ENCODE assay signal across 26 cellular contexts in genomic region chr2:197700960-197701359, GRCh38. TPM values are rescaled to one million over a fixed set of nuclear protein-coding genes. Genes with fewer than 3 reads are reported as not detected.
DNase-seq lines count a peak whose midpoint lies in the region; ATAC-seq and TF ChIP-seq lines count a peak whose summit lies in the region.
"Had no signal": no experiment of that assay in that cellular context is flagged by ENCODE, and none has a peak within 500 bp of the region (broad histone marks: within the 10 kb centered on the region; RNA-seq: fewer than 3 reads in every experiment).

No MANE protein-coding gene starts in this region.

- DNase-seq in activated CD8-positive, alpha-beta T cell treated with anti-CD3 and anti-CD28 coated beads for 36 hours = peak; percentile 31
- no peak for DNase-seq in activated CD8-positive, alpha-beta T cell treated with anti-CD3 and anti-CD28 coated beads, Interleukin-2, amount 10 ng/mL, durations not matched to agents 7 days and 5 days
- DNase-seq in DND-41 = peak; percentile 15
- DNase-seq in SK-MEL-5 (ENCODE audit: low read depth, low spot score) = peak; percentile 7
- DNase-seq in neuronal stem cell (ENCODE audit: low spot score) = no peak
- DNase-seq in DMS153 (lab: John Stamatoyannopoulos, UW) = no peak
- no peak for DNase-seq in natural killer cell treated with Interleukin-12 subunit alpha and Interleukin-12 subunit beta and Interleukin-15 and Interleukin-18, amount 100 ng/mL, for 72 hours (ENCODE audit: low spot score)
- DNase-seq: activated gamma-delta T cell treated with Interleukin-2 at 50 U/mL for 16 hours; CD4-positive, alpha-beta memory T cell; foreskin fibroblast; NCI-H146; NCI-H2107; NCI-H345; NCI-H69; Right ventricle myocardium superior; sigmoid colon; stimulated activated naive CD4-positive, alpha-beta T cell; testis had no signal

- H2BK5ac ChIP-seq in neuronal stem cell (ENCODE audit: low read length) = no peak overlapping the region

- intact Hi-C loops in activated CD8-positive, alpha-beta T cell treated with anti-CD3 and anti-CD28 coated beads for 36 hours (cut with micrococcal nuclease) = loop anchor here (10.0 kb wide), 1 partner anchor 266 kb away; the partner anchor contains the start of gene SF3B1

- H3K4me1 Mint-ChIP-seq in activated CD8-positive, alpha-beta T cell treated with anti-CD3 and anti-CD28 coated beads for 36 hours (ENCODE audit: low read depth) = peaks cover 9% of the 10 kb centered on the region
- peaks cover 15% of the 10 kb centered on the region for H3K4me1 Mint-ChIP-seq in activated CD8-positive, alpha-beta T cell treated with anti-CD3 and anti-CD28 coated beads, Interleukin-2, amount 10 ng/mL, durations not matched to agents 7 days and 5 days (ENCODE audit: low read depth)
- H3K4me1 Mint-ChIP-seq in natural killer cell treated with Interleukin-12 subunit alpha and Interleukin-12 subunit beta and Interleukin-15 and Interleukin-18, amount 100 ng/mL, for 72 hours (ENCODE audit: low read depth in 2 of 2) = peaks cover 4 to 13% of the 10 kb centered on the region in 2 donors

- H3K4me2 ChIP-seq in DND-41 (ENCODE audit: insufficient read depth, low read length) (no peak overlapping the region), neuronal stem cell (ENCODE audit: insufficient read depth, low read length, poor library complexity, severe bottlenecking) (no peak overlapping the region)

- no peak overlapping the region for H2BK12ac ChIP-seq in neuronal stem cell (ENCODE audit: low read length)

- no peaks in the 10 kb centered on the region for H3K36me3 ChIP-seq in DND-41 (ENCODE audit: insufficient read depth, low read length)
- no peaks in the 10 kb centered on the region for H3K36me3 ChIP-seq in neuronal stem cell (replicated peaks in 1 of 2; ENCODE audit: control insufficient read depth in 2 of 2, insufficient read depth in 2 of 2, low read length in 2 of 2)
- H3K36me3 ChIP-seq: esophagus muscularis mucosa, prostate gland, sigmoid colon had no signal

- peaks cover 6% of the 10 kb centered on the region for H3K79me1 ChIP-seq in neuronal stem cell (ENCODE audit: low read depth, low read length)

- no peak overlapping the region; the same call in 1 of the 2 replicates for H2AFZ ChIP-seq in DND-41 (ENCODE audit: low read depth, low read length)
- peak overlapping the region; percentile 57 for H2AFZ ChIP-seq in neuronal stem cell (ENCODE audit: low read length)

- H4K8ac ChIP-seq in neuronal stem cell (ENCODE audit: low read depth, low read length) = no peak overlapping the region

- H3K4ac ChIP-seq in neuronal stem cell (ENCODE audit: low read length) = no peak overlapping the region

- no peak overlapping the region for H4K91ac ChIP-seq in neuronal stem cell (ENCODE audit: low read depth, low read length, poor library complexity)

- H3K9me3 ChIP-seq in DND-41 (ENCODE audit: insufficient read depth, low read length, severe bottlenecking) (no peaks in the 10 kb centered on the region), neuronal stem cell (replicated peaks in 1 of 2; ENCODE audit: control insufficient read depth in 2 of 2, insufficient read depth in 1 of 2, low read depth in 1 of 2, low read length in 2 of 2) (no peaks in the 10 kb centered on the region)
- H3K9me3 ChIP-seq: esophagus muscularis mucosa, prostate gland, sigmoid colon, testis had no signal

- H3K79me2 ChIP-seq in DND-41 (ENCODE audit: insufficient read depth, low read length) = peaks cover 8% of the 10 kb centered on the region

- no peak overlapping the region for H3K23ac ChIP-seq in neuronal stem cell (ENCODE audit: low read depth, low read length, poor library complexity)

- in situ Hi-C loops in SK-MEL-5 (cut with HindIII; ENCODE audit: low pct_unique_long_range_greater_than_20kb, low sequenced_read_pairs) = no loop called here

- H2BK120ac ChIP-seq in neuronal stem cell (ENCODE audit: low read depth, low read length) = no peak overlapping the region

- no peak overlapping the region for H3K18ac ChIP-seq in neuronal stem cell (ENCODE audit: low read length)

- H3K9ac ChIP-seq in DND-41 (ENCODE audit: low read depth, low read length) (no peak overlapping the region), neuronal stem cell (ENCODE audit: low read depth, low read length, poor library complexity) (no peak overlapping the region)

- H3K4me3 ChIP-seq in DND-41 (ENCODE audit: low read depth in 1 of 2, low read length in 2 of 2) (no peak overlapping the region), neuronal stem cell (ENCODE audit: low read length in 2 of 2) (no peak overlapping the region)
- H3K4me3 ChIP-seq: esophagus muscularis mucosa, prostate gland, sigmoid colon, testis had no signal

- no peak overlapping the region for H2BK15ac ChIP-seq in neuronal stem cell (ENCODE audit: low read length)

- H3K27me3 ChIP-seq in DND-41 (ENCODE audit: insufficient read depth, low read length, poor library complexity) = no peaks in the 10 kb centered on the region
- H3K27me3 ChIP-seq in neuronal stem cell (ENCODE audit: control insufficient read depth in 3 of 3, insufficient read depth in 3 of 3, low read depth in 1 of 3, low read length in 3 of 3) = no peaks in the 10 kb centered on the region
- H3K27me3 ChIP-seq: esophagus muscularis mucosa, sigmoid colon, testis had no signal

- POLR2A ChIA-PET in activated CD8-positive, alpha-beta T cell treated with anti-CD3 and anti-CD28 coated beads for 36 hours (lab: Charles Lee) = interaction anchor here (0.7 kb wide), 1 partner anchor 12 kb away, joined by 3 read pairs; no protein-coding TSS in a partner anchor
- POLR2A ChIA-PET in activated CD8-positive, alpha-beta T cell treated with anti-CD3 and anti-CD28 coated beads, Interleukin-2, amount 10 ng/mL, durations not matched to agents 7 days and 5 days (lab: Charles Lee) = interaction anchor here (0.7 kb wide), 1 partner anchor 233 kb away, joined by 5 read pairs; no protein-coding TSS in a partner anchor

- no CpG with 5 or more reads among the region's 3 CpGs for WGBS in neuronal stem cell (ENCODE audit: extremely low coverage in 2 of 2, insufficient read length in 2 of 2, insufficient replicate concordance in 1 of 2), 2 donors

- ATAC-seq in activated CD8-positive, alpha-beta T cell treated with anti-CD3 and anti-CD28 coated beads for 36 hours = peak; percentile 7
- no peak for ATAC-seq in activated CD8-positive, alpha-beta T cell treated with anti-CD3 and anti-CD28 coated beads, Interleukin-2, amount 10 ng/mL, durations not matched to agents 7 days and 5 days
- ATAC-seq in DND-41 (ENCODE audit: insufficient read depth, low read depth) = no peak
- ATAC-seq in natural killer cell treated with Interleukin-12 subunit alpha and Interleukin-12 subunit beta and Interleukin-15 and Interleukin-18, amount 100 ng/mL, for 72 hours = no peak
- ATAC-seq: Panc1 had no signal

- H3K36me3 Mint-ChIP-seq in activated CD8-positive, alpha-beta T cell treated with anti-CD3 and anti-CD28 coated beads for 36 hours (ENCODE audit: low read depth) = peaks cover under 1% of the 10 kb centered on the region
- H3K36me3 Mint-ChIP-seq in activated CD8-positive, alpha-beta T cell treated with anti-CD3 and anti-CD28 coated beads, Interleukin-2, amount 10 ng/mL, durations not matched to agents 7 days and 5 days (ENCODE audit: low read depth) = no peaks in the 10 kb centered on the region
- H3K36me3 Mint-ChIP-seq in natural killer cell treated with Interleukin-12 subunit alpha and Interleukin-12 subunit beta and Interleukin-15 and Interleukin-18, amount 100 ng/mL, for 72 hours = peaks cover 10% of the 10 kb centered on the region
- H3K36me3 Mint-ChIP-seq: CD4-positive, alpha-beta memory T cell had no signal

- CTCF ChIA-PET in activated CD8-positive, alpha-beta T cell treated with anti-CD3 and anti-CD28 coated beads for 36 hours (lab: Charles Lee) = interaction anchor here (0.9 kb wide), 1 partner anchor 42 kb away, joined by 3 read pairs; no protein-coding TSS in a partner anchor
- CTCF ChIA-PET in activated CD8-positive, alpha-beta T cell treated with anti-CD3 and anti-CD28 coated beads, Interleukin-2, amount 10 ng/mL, durations not matched to agents 7 days and 5 days (lab: Charles Lee) = no interaction called here

- H3K4me3 Mint-ChIP-seq in activated CD8-positive, alpha-beta T cell treated with anti-CD3 and anti-CD28 coated beads for 36 hours = no peak overlapping the region
- H3K4me3 Mint-ChIP-seq in activated CD8-positive, alpha-beta T cell treated with anti-CD3 and anti-CD28 coated beads, Interleukin-2, amount 10 ng/mL, durations not matched to agents 7 days and 5 days = no peak overlapping the region
- no peak overlapping the region for H3K4me3 Mint-ChIP-seq in natural killer cell treated with Interleukin-12 subunit alpha and Interleukin-12 subunit beta and Interleukin-15 and Interleukin-18, amount 100 ng/mL, for 72 hours
- H3K4me3 Mint-ChIP-seq: CD4-positive, alpha-beta memory T cell; central memory CD8-positive, alpha-beta T cell; dendritic cell treated with granulocyte-macrophage colony-stimulating factor and Interleukin-4, amounts not matched to agents 40 ng/mL and 50 ng/mL, for 4 days; mesothelial cell of epicardium had no signal

- peaks cover 5% of the 10 kb centered on the region; the same call in 1 of the 2 replicates for H4K20me1 ChIP-seq in DND-41 (ENCODE audit: insufficient read depth, low read length)

- H3K4me1 ChIP-seq in DND-41 (ENCODE audit: insufficient read depth, low read length) (peaks cover 13% of the 10 kb centered on the region), neuronal stem cell (ENCODE audit: control insufficient read depth in 2 of 2, insufficient read depth in 1 of 2, low read depth in 1 of 2, low read length in 2 of 2) (no peaks in the 10 kb centered on the region)
- H3K4me1 ChIP-seq: prostate gland, testis had no signal

- H3K27ac Mint-ChIP-seq in activated CD8-positive, alpha-beta T cell treated with anti-CD3 and anti-CD28 coated beads for 36 hours = no peak overlapping the region
- H3K27ac Mint-ChIP-seq in activated CD8-positive, alpha-beta T cell treated with anti-CD3 and anti-CD28 coated beads, Interleukin-2, amount 10 ng/mL, durations not matched to agents 7 days and 5 days = no peak overlapping the region
- H3K27ac Mint-ChIP-seq in natural killer cell treated with Interleukin-12 subunit alpha and Interleukin-12 subunit beta and Interleukin-15 and Interleukin-18, amount 100 ng/mL, for 72 hours = no peak overlapping the region
- H3K27ac Mint-ChIP-seq: dendritic cell treated with granulocyte-macrophage colony-stimulating factor and Interleukin-4, amounts not matched to agents 40 ng/mL and 50 ng/mL, for 4 days; IgD-negative memory B cell; mesothelial cell of epicardium had no signal

- H2AK5ac ChIP-seq in neuronal stem cell (ENCODE audit: low read depth, low read length) = no peak overlapping the region

- no peak overlapping the region for H3K27ac ChIP-seq in DND-41 (ENCODE audit: low read length)
- H3K27ac ChIP-seq in neuronal stem cell (replicated peaks; ENCODE audit: low read length) = no peak overlapping the region
- H3K27ac ChIP-seq: esophagus muscularis mucosa, prostate gland, sigmoid colon, testis, VCaP had no signal

- no peaks in the 10 kb centered on the region for H3K27me3 Mint-ChIP-seq in activated CD8-positive, alpha-beta T cell treated with anti-CD3 and anti-CD28 coated beads for 36 hours
- H3K27me3 Mint-ChIP-seq in activated CD8-positive, alpha-beta T cell treated with anti-CD3 and anti-CD28 coated beads, Interleukin-2, amount 10 ng/mL, durations not matched to agents 7 days and 5 days (ENCODE audit: low read depth) = peaks cover 4% of the 10 kb centered on the region
- peaks cover 20 to 25% of the 10 kb centered on the region in 2 donors for H3K27me3 Mint-ChIP-seq in natural killer cell treated with Interleukin-12 subunit alpha and Interleukin-12 subunit beta and Interleukin-15 and Interleukin-18, amount 100 ng/mL, for 72 hours
- H3K27me3 Mint-ChIP-seq: IgD-negative memory B cell had no signal

- TF ChIP-seq CTCF in activated CD8-positive, alpha-beta T cell treated with anti-CD3 and anti-CD28 coated beads for 36 hours (IDR thresholded peaks at IDR 0.05) = no peak
- no peak for TF ChIP-seq CTCF in DND-41 (IDR thresholded peaks at IDR 0.05; ENCODE audit: borderline replicate concordance, extremely low read depth, low read length, poor library complexity, severe bottlenecking)

- no peak overlapping the region for H3K14ac ChIP-seq in neuronal stem cell (ENCODE audit: low read length)

- no peaks in the 10 kb centered on the region for H3K9me3 Mint-ChIP-seq in activated CD8-positive, alpha-beta T cell treated with anti-CD3 and anti-CD28 coated beads for 36 hours
- H3K9me3 Mint-ChIP-seq in activated CD8-positive, alpha-beta T cell treated with anti-CD3 and anti-CD28 coated beads, Interleukin-2, amount 10 ng/mL, durations not matched to agents 7 days and 5 days (ENCODE audit: insufficient read depth) = peaks cover 6% of the 10 kb centered on the region
- H3K9me3 Mint-ChIP-seq in natural killer cell treated with Interleukin-12 subunit alpha and Interleukin-12 subunit beta and Interleukin-15 and Interleukin-18, amount 100 ng/mL, for 72 hours = no peaks in the 10 kb centered on the region
- H3K9me3 Mint-ChIP-seq: central memory CD8-positive, alpha-beta T cell; dendritic cell treated with granulocyte-macrophage colony-stimulating factor and Interleukin-4, amounts not matched to agents 40 ng/mL and 50 ng/mL, for 4 days had no signal

RNA-seq across cellular contexts. Expression of gene MARS2, which starts 4.2 kb away (rescaled TPM):
- total RNA-seq in activated CD8-positive, alpha-beta T cell treated with anti-CD3 and anti-CD28 coated beads for 36 hours = 10 to 100 TPM; 15.3 to 16.7 TPM
- 10 to 100 TPM; 15.0 to 15.6 TPM for total RNA-seq in activated CD8-positive, alpha-beta T cell treated with anti-CD3 and anti-CD28 coated beads, Interleukin-2, amount 10 ng/mL, durations not matched to agents 7 days and 5 days
- total RNA-seq in SK-MEL-5 (2014; rRNA removed; shearing (Covaris generic)) = 11.4 and 12.3 TPM in 2 replicates
- 15.8 and 21.1 TPM in 2 replicates for polyA plus RNA-seq in SK-MEL-5 (2015; cell fraction: cytosol; rRNA removed)
- 17.0 and 21.6 TPM in 2 replicates for polyA plus RNA-seq in SK-MEL-5 (2015; cell fraction: nucleus; rRNA removed)
- 4.5 TPM for polyA plus RNA-seq in neuronal stem cell (2013, experiment 1 of 2)
- polyA plus RNA-seq in neuronal stem cell (2013, experiment 2 of 2) = 4.7 TPM
- total RNA-seq in natural killer cell treated with Interleukin-12 subunit alpha and Interleukin-12 subunit beta and Interleukin-15 and Interleukin-18, amount 100 ng/mL, for 72 hours = 10 to 100 TPM; 16.2 to 31.4 TPM

RNA-seq across cellular contexts. Expression of gene RFTN2, which starts 25.6 kb away (rescaled TPM):
- total RNA-seq in activated CD8-positive, alpha-beta T cell treated with anti-CD3 and anti-CD28 coated beads for 36 hours = not detected
- total RNA-seq in activated CD8-positive, alpha-beta T cell treated with anti-CD3 and anti-CD28 coated beads, Interleukin-2, amount 10 ng/mL, durations not matched to agents 7 days and 5 days = not detected
- 2.2 and 5.0 TPM in 2 replicates for total RNA-seq in SK-MEL-5 (2014; rRNA removed; shearing (Covaris generic))
- 0.44 and 0.65 TPM in 2 replicates for polyA plus RNA-seq in SK-MEL-5 (2015; cell fraction: cytosol; rRNA removed)
- 1.9 and 3.1 TPM in 2 replicates for polyA plus RNA-seq in SK-MEL-5 (2015; cell fraction: nucleus; rRNA removed)
- 8.6 TPM for polyA plus RNA-seq in neuronal stem cell (2013, experiment 1 of 2)
- polyA plus RNA-seq in neuronal stem cell (2013, experiment 2 of 2) = 8.4 TPM
- not detected for total RNA-seq in natural killer cell treated with Interleukin-12 subunit alpha and Interleukin-12 subunit beta and Interleukin-15 and Interleukin-18, amount 100 ng/mL, for 72 hours
- total RNA-seq: CD4-positive, alpha-beta memory T cell had no signal
- polyA plus RNA-seq: IgD-negative memory B cell had no signal

Comparison
In these comparisons a context has a peak if more than half of its experiments do, and no peak if none do; other contexts are left out.
1. DNase-seq: peak in activated CD8-positive, alpha-beta T cell treated with anti-CD3 and anti-CD28 coated beads for 36 hours (single experiment), DND-41 (single experiment) and SK-MEL-5 (single experiment); none in activated CD8-positive, alpha-beta T cell treated with anti-CD3 and anti-CD28 coated beads, Interleukin-2, amount 10 ng/mL, durations not matched to agents 7 days and 5 days (single experiment), neuronal stem cell (single experiment), DMS153 (single experiment) and natural killer cell treated with Interleukin-12 subunit alpha and Interleukin-12 subunit beta and Interleukin-15 and Interleukin-18, amount 100 ng/mL, for 72 hours (single experiment).